In genomic region chr12:28569698-28570411, GRCh38 we compare ENCODE assay signal across 9 cellular contexts.
DNase-seq lines count a peak whose midpoint lies in the region; ATAC-seq, FAIRE-seq and TF ChIP-seq lines count a peak whose summit lies in the region.
"Had no signal": no experiment of that assay in that cellular context is flagged by ENCODE, and none has a peak within 500 bp of the region (broad histone marks: within the 10 kb centered on the region; RNA-seq: fewer than 3 reads in every experiment).

No MANE protein-coding gene starts in this region.

- H3K27ac Mint-ChIP-seq in Caco-2 (ENCODE audit: unreplicated experiment), result peak overlapping the region; percentile 43
- H3K27ac Mint-ChIP-seq in activated T-helper 1 cell treated with anti-CD3 and anti-CD28 coated beads, Interleukin-12 subunit alpha, Interleukin-12 subunit beta, Interleukin-2, Interleukin-4 antibody, amounts not matched to agents 30 ng/mL and 10 ng/mL and 1 ng/mL, durations not matched to agents 14 hours and 24 hours and 36 hours, result no peak overlapping the region

- no peak overlapping the region for H3K4me3 ChIP-seq in Caco-2 (ENCODE audit: low read depth, low read length)
- H3K4me3 ChIP-seq in esophagus (ENCODE audit: low read depth in 1 of 2, low read length in 2 of 2), result no peak overlapping the region
- no peak overlapping the region for H3K4me3 ChIP-seq in pancreas

- no peaks in the 10 kb centered on the region for H3K36me3 Mint-ChIP-seq in Caco-2 (ENCODE audit: insufficient read depth, unreplicated experiment)
- no peaks in the 10 kb centered on the region for H3K36me3 Mint-ChIP-seq in activated T-helper 1 cell treated with anti-CD3 and anti-CD28 coated beads, Interleukin-12 subunit alpha, Interleukin-12 subunit beta, Interleukin-2, Interleukin-4 antibody, amounts not matched to agents 30 ng/mL and 10 ng/mL and 1 ng/mL, durations not matched to agents 14 hours and 24 hours and 36 hours (ENCODE audit: low read depth)

- H3K9me3 Mint-ChIP-seq in Caco-2 (ENCODE audit: unreplicated experiment), result peaks cover 10% of the 10 kb centered on the region
- H3K9me3 Mint-ChIP-seq in activated T-helper 1 cell treated with anti-CD3 and anti-CD28 coated beads, Interleukin-12 subunit alpha, Interleukin-12 subunit beta, Interleukin-2, Interleukin-4 antibody, amounts not matched to agents 30 ng/mL and 10 ng/mL and 1 ng/mL, durations not matched to agents 14 hours and 24 hours and 36 hours, result no peaks in the 10 kb centered on the region

- POLR2A ChIA-PET in Caco-2 (lab: Charles Lee), result no interaction called here

- intact Hi-C loops in Caco-2 (cut with micrococcal nuclease; ENCODE audit: unreplicated experiment), result no loop called here
- intact Hi-C loops in pancreas (cut with DNase I), result no loop called here
- intact Hi-C loops in activated T-helper 1 cell treated with anti-CD3 and anti-CD28 coated beads, Interleukin-12 subunit alpha, Interleukin-12 subunit beta, Interleukin-2, Interleukin-4 antibody, amounts not matched to agents 30 ng/mL and 10 ng/mL and 1 ng/mL, durations not matched to agents 14 hours and 24 hours and 36 hours (cut with micrococcal nuclease), result no loop called here

- no TSS peak for BruUV-seq in Caco-2 (replicated peaks; lab: Mats Ljungman, UMichigan)

- no peaks in the 10 kb centered on the region for H3K36me3 ChIP-seq in Caco-2 (ENCODE audit: control insufficient read depth, insufficient read depth, low read length)
- no peaks in the 10 kb centered on the region for H3K36me3 ChIP-seq in esophagus (ENCODE audit: control insufficient read depth in 2 of 2, insufficient read depth in 2 of 2, low read length in 1 of 2)
- no peaks in the 10 kb centered on the region for H3K36me3 ChIP-seq in pancreas

- CTCF ChIA-PET in Caco-2 (lab: Charles Lee), result no interaction called here

- no peaks in the 10 kb centered on the region for H3K9me3 ChIP-seq in Caco-2
- no peaks in the 10 kb centered on the region for H3K9me3 ChIP-seq in esophagus (ENCODE audit: control insufficient read depth in 2 of 2, insufficient read depth in 1 of 2, low read depth in 1 of 2, low read length in 1 of 2)
- no peaks in the 10 kb centered on the region for H3K9me3 ChIP-seq in pancreas

- DNase-seq in Caco-2 (peak in 1 of 2 experiments; percentile 51), NCI-H460 (ENCODE audit: extremely low read depth, low read depth) (peak; percentile 77), pancreas (peak in 1 of 6 donors; percentile 18), GOT3 (lab: John Stamatoyannopoulos, UW) (no peak), NCI-H2107 (lab: John Stamatoyannopoulos, UW) (no peak)
- DNase-seq in activated T-helper 1 cell treated with anti-CD3 and anti-CD28 coated beads, Interleukin-12 subunit alpha, Interleukin-12 subunit beta, Interleukin-2, Interleukin-4 antibody, amounts not matched to agents 30 ng/mL and 10 ng/mL and 1 ng/mL, durations not matched to agents 14 hours and 24 hours and 36 hours (ENCODE audit: low spot score), result no peak
- DNase-seq: occipital lobe had no signal

- no peak overlapping the region for H3K4me3 Mint-ChIP-seq in Caco-2 (ENCODE audit: unreplicated experiment)
- H3K4me3 Mint-ChIP-seq in activated T-helper 1 cell treated with anti-CD3 and anti-CD28 coated beads, Interleukin-12 subunit alpha, Interleukin-12 subunit beta, Interleukin-2, Interleukin-4 antibody, amounts not matched to agents 30 ng/mL and 10 ng/mL and 1 ng/mL, durations not matched to agents 14 hours and 24 hours and 36 hours, result no peak overlapping the region

- TF ChIP-seq CTCF in Caco-2 (IDR thresholded peaks at IDR 0.05; ENCODE audit: insufficient read depth in 1 of 2, low read depth in 1 of 2, low read length in 1 of 2, severe bottlenecking in 1 of 2, unreplicated experiment in 1 of 2) (no peak), pancreas (IDR thresholded peaks at IDR 0.05) (no peak)

- no peaks in the 10 kb centered on the region for H3K27me3 Mint-ChIP-seq in Caco-2 (ENCODE audit: insufficient read depth, unreplicated experiment)
- H3K27me3 Mint-ChIP-seq in activated T-helper 1 cell treated with anti-CD3 and anti-CD28 coated beads, Interleukin-12 subunit alpha, Interleukin-12 subunit beta, Interleukin-2, Interleukin-4 antibody, amounts not matched to agents 30 ng/mL and 10 ng/mL and 1 ng/mL, durations not matched to agents 14 hours and 24 hours and 36 hours (ENCODE audit: insufficient read depth), result no peaks in the 10 kb centered on the region

- FAIRE-seq in pancreas (lab: Jason Lieb, UNC), result peak; percentile 92

- peaks cover 19% of the 10 kb centered on the region for H3K4me1 ChIP-seq in Caco-2
- no peaks in the 10 kb centered on the region for H3K4me1 ChIP-seq in esophagus (ENCODE audit: control insufficient read depth in 2 of 2, insufficient read depth in 2 of 2, low read length in 1 of 2)
- peaks cover 0 to 8% (median 5%) of the 10 kb centered on the region in 3 donors for H3K4me1 ChIP-seq in pancreas

- H3K27me3 ChIP-seq in Caco-2 (replicated peaks; ENCODE audit: control insufficient read depth, insufficient read depth, low read length) (no peaks in the 10 kb centered on the region), esophagus (ENCODE audit: control insufficient read depth in 1 of 2, insufficient read depth in 2 of 2, low read length in 2 of 2) (no peaks in the 10 kb centered on the region), pancreas (no peaks in the 10 kb centered on the region)

- H3K4me1 Mint-ChIP-seq in Caco-2 (ENCODE audit: low read depth, unreplicated experiment), result peaks cover 13% of the 10 kb centered on the region
- no peaks in the 10 kb centered on the region for H3K4me1 Mint-ChIP-seq in activated T-helper 1 cell treated with anti-CD3 and anti-CD28 coated beads, Interleukin-12 subunit alpha, Interleukin-12 subunit beta, Interleukin-2, Interleukin-4 antibody, amounts not matched to agents 30 ng/mL and 10 ng/mL and 1 ng/mL, durations not matched to agents 14 hours and 24 hours and 36 hours (ENCODE audit: low read depth)

- 37 to 46% methylated on average over 3 of the region's 3 CpGs for WGBS in esophagus, 2 donors
- 54 to 62% methylated on average over 3 of the region's 3 CpGs for WGBS in pancreas, 2 donors

- peak overlapping the region; percentile 19 to 31 for H3K27ac ChIP-seq in esophagus (ENCODE audit: low read depth in 2 of 2, low read length in 1 of 2)
- peak overlapping the region in 3 of 4 donors; percentile 25 to 58 (median 46) for H3K27ac ChIP-seq in pancreas

- ATAC-seq in pancreas, result peak; percentile 49 to 76 (median 70)
- no peak for ATAC-seq in HG03045 (IDR thresholded peaks at IDR 0.05; ENCODE audit: unreplicated experiment)
